In the genomic region with DNA sequence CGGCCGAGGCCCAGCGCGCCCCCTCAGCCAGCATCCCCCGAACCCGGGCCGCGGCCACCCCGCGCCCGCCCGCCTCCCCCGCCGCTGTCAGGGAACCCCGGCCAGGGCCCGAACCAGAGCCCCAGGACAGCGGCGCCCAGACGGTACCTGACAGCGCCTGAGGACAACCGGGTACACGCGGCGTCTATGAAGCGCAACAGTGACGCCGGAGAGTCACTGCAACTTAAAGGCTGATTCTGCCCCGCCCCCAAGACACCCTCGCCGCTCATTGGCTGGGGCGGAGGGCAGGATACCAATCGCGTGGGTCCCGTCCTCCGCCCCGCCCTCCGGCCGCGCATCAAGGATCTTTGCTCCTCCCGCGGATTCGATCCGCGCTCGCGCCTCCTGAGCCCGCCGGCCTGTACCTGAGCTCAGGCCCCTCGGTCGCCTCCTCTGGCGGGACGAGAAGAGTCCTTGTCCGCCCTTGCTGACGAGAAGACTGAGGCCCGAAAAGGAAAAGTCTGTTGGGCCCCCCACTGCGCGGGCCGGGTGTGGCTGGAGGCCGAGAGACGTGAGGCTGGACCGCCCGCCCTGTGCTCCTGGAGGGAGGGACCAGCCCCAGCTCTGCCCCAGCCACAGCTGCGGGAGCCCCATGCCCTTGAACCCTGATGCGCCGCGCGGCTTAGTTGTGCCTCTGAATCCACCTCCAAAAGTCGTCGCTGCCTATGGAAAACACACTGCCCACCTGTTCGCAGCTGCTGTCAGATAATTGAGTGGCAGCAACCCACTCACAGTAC, we compare ENCODE assay signal across 1 cellular context.
TF ChIP-seq lines count a peak whose summit lies in the region.

TSS of gene OAT (minus strand) at position 198 of the 776 bp plus-strand sequence. CDS start 6,752 bp downstream, outside the sequence.

TF ChIP-seq in GM12878, 131 proteins besides CTCF, POLR2A, EP300 and RAD21 (continued from another document):
- no peak for TF ChIP-seq HSF1 (IDR thresholded peaks at IDR 0.05; ENCODE audit: low read depth, low read length)
- no peak for TF ChIP-seq STAT3 (IDR thresholded peaks at IDR 0.05; ENCODE audit: low read depth, low read length)
- peak; percentile 89 for TF ChIP-seq POLR2AphosphoS5 (IDR thresholded peaks at IDR 0.05; ENCODE audit: low read length)
- TF ChIP-seq TAF1 (IDR thresholded peaks at IDR 0.05; ENCODE audit: borderline replicate concordance, low read depth, low read length) = 0 out of 2 replicates have a peak, but pooled peaks have one; percentile 36
- no peak for TF ChIP-seq HDAC6 (IDR thresholded peaks at IDR 0.05; ENCODE audit: unreplicated experiment)
- TF ChIP-seq BRCA1 (IDR thresholded peaks at IDR 0.05; ENCODE audit: low read depth, low read length) = no peak
- TF ChIP-seq BMI1 (IDR thresholded peaks at IDR 0.05; ENCODE audit: borderline replicate concordance) = no peak
- TF ChIP-seq NR2F1 (conservative IDR thresholded peaks at IDR 0.05) = no peak
- TF ChIP-seq PML (IDR thresholded peaks at IDR 0.05; ENCODE audit: low read length) = no peak
- no peak for TF ChIP-seq TBL1XR1 (IDR thresholded peaks at IDR 0.05; ENCODE audit: low read depth, low read length)
- peak; percentile 79 for TF ChIP-seq RFX5 (IDR thresholded peaks at IDR 0.05; ENCODE audit: low read depth, low read length)
- TF ChIP-seq IKZF2 (IDR thresholded peaks at IDR 0.05) = no peak
- TF ChIP-seq CHD2 (IDR thresholded peaks at IDR 0.05; ENCODE audit: borderline replicate concordance, low read depth, low read length) = peak; percentile 63; the same call in 1 of the 2 replicates
- TF ChIP-seq BCL11A (IDR thresholded peaks at IDR 0.05; ENCODE audit: low read depth, low read length) = no peak
- TF ChIP-seq IKZF1 (conservative IDR thresholded peaks at IDR 0.05) = peak; percentile 51; the same call in 1 of the 2 replicates
- no peak for TF ChIP-seq ELK1 (IDR thresholded peaks at IDR 0.05; ENCODE audit: low read depth, low read length)
- peak; percentile 62; the same call in 1 of the 2 replicates for TF ChIP-seq CREB1 (IDR thresholded peaks at IDR 0.05; ENCODE audit: low read depth)
